ENCODE assay signal across 15 cellular contexts in the genomic region with DNA sequence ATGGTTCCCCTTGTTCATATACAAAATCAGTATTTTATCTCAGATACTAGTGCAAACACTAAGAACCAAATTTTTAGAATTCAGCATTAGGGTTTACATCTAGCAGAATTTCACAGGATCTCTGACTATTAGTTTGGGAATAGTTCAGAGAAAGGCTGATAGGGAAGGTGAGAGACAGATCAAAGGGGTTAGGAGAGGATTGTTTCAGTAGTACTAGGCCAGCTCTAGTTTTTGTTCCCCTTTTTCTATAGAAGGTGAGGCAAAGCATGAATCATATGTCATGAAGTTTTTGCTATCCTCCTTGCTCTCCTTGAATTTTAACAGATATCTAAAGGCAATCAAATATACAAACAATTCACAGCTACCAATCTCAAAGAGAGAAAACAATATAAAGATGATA.
DNase-seq lines count a peak whose midpoint lies in the region; ATAC-seq lines count a peak whose summit lies in the region.
"Had no signal": no experiment of that assay in that cellular context is flagged by ENCODE, and none has a peak within 500 bp of the region (broad histone marks: within the 10 kb centered on the region; RNA-seq: fewer than 3 reads in every experiment).

No MANE protein-coding gene starts in this region.

- DNase-seq in NOMO-1 (lab: John Stamatoyannopoulos, UW; ENCODE audit: unreplicated experiment in 2 of 2): peak; percentile 23 to 60
- no peak for DNase-seq in NOMO-1 treated with dmso at 0.1 percent for 144 hours (lab: John Stamatoyannopoulos, UW; ENCODE audit: unreplicated experiment)
- DNase-seq in SIG-M5 treated with dmso at 0.1 percent for 504 hours (lab: John Stamatoyannopoulos, UW; ENCODE audit: unreplicated experiment): no peak
- DNase-seq in DMS153 (lab: John Stamatoyannopoulos, UW): no peak
- no peak for DNase-seq in NCI-H226
- DNase-seq: 8988T; activated CD8-positive, alpha-beta memory T cell treated with anti-CD3 and anti-CD28 coated beads, Interleukin-2, amount 50 U/mL, for 48 hours; CD4-positive, alpha-beta T cell; endodermal cell; NCI-H2171 treated with DMSO at 0.1 percent for 48 hours; occipital lobe had no signal

- peak; percentile 95 for ATAC-seq in HG02610 (IDR thresholded peaks at IDR 0.05; ENCODE audit: unreplicated experiment)
- peak; percentile 92 for ATAC-seq in HG03342 (IDR thresholded peaks at IDR 0.05; ENCODE audit: unreplicated experiment)
- ATAC-seq in HG03457 (IDR thresholded peaks at IDR 0.05; ENCODE audit: unreplicated experiment): no peak
- ATAC-seq: WTC11 had no signal

Comparison
In these comparisons a context has a peak if more than half of its experiments do, and no peak if none do; other contexts are left out.
1. DNase-seq: peak in NOMO-1 (2 of 2); none in NOMO-1 treated with dmso at 0.1 percent for 144 hours (single experiment), SIG-M5 treated with dmso at 0.1 percent for 504 hours (single experiment), DMS153 (single experiment) and NCI-H226 (single experiment).